ENCODE assay signal across 17 cellular contexts in the genomic region with DNA sequence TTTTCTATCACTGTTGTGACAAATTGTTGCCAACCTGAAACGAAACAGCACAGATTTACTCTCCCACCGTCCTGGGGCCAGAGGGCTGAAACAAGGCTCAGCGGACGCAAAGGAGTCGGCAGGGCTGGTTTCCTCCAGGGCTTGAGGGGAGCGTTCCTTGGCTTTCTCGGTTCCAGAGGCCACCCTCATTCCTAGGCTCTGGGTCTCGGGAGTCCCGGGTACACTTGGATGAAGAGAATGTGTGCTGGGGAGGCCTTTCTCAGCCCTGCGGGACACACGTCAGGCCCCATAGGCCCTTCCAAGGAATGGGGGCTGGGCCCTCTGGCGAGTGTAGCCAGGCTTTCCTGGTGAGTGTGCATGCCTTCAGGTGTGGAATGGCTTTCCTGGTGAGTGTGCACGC.
DNase-seq lines count a peak whose midpoint lies in the region; ATAC-seq and TF ChIP-seq lines count a peak whose summit lies in the region.
"Had no signal": no experiment of that assay in that cellular context is flagged by ENCODE, and none has a peak within 500 bp of the region (broad histone marks: within the 10 kb centered on the region; RNA-seq: fewer than 3 reads in every experiment).

No MANE protein-coding gene starts in this region.

- no peak overlapping the region for H3K4me3 Mint-ChIP-seq in activated naive CD8-positive, alpha-beta T cell treated with anti-CD3 and anti-CD28 coated beads, Interleukin-2, amount 10 ng/mL, durations not matched to agents 7 days and 5 days
- no peak overlapping the region for H3K4me3 Mint-ChIP-seq in activated naive CD8-positive, alpha-beta T cell treated with anti-CD3 and anti-CD28 coated beads, Interleukin-2, amount 50 U/mL, for 24 hours
- no peak overlapping the region for H3K4me3 Mint-ChIP-seq in activated B cell treated with CpG ODN at 0.5 μM for 24 hours

- CTCF ChIA-PET in activated B cell treated with CpG ODN at 0.5 μM for 24 hours (lab: Charles Lee) = no interaction called here

- H3K27me3 ChIP-seq in left lung = no peaks in the 10 kb centered on the region
- H3K27me3 ChIP-seq in spleen (replicated peaks in 1 of 7) = no peaks in the 10 kb centered on the region
- H3K27me3 ChIP-seq: BLaER1 treated with 17β-estradiol and CSF1 and Interleukin-3, amounts not matched to agents 10 nM and 100 nM had no signal

- H3K36me3 Mint-ChIP-seq in activated naive CD8-positive, alpha-beta T cell treated with anti-CD3 and anti-CD28 coated beads, Interleukin-2, amount 10 ng/mL, durations not matched to agents 7 days and 5 days = no peaks in the 10 kb centered on the region
- H3K36me3 Mint-ChIP-seq in activated naive CD8-positive, alpha-beta T cell treated with anti-CD3 and anti-CD28 coated beads, Interleukin-2, amount 50 U/mL, for 24 hours (ENCODE audit: low read depth) = no peaks in the 10 kb centered on the region
- no peaks in the 10 kb centered on the region for H3K36me3 Mint-ChIP-seq in activated B cell treated with CpG ODN at 0.5 μM for 24 hours (ENCODE audit: low read depth)

- no peaks in the 10 kb centered on the region for H3K4me1 Mint-ChIP-seq in activated naive CD8-positive, alpha-beta T cell treated with anti-CD3 and anti-CD28 coated beads, Interleukin-2, amount 10 ng/mL, durations not matched to agents 7 days and 5 days
- H3K4me1 Mint-ChIP-seq in activated naive CD8-positive, alpha-beta T cell treated with anti-CD3 and anti-CD28 coated beads, Interleukin-2, amount 50 U/mL, for 24 hours = no peaks in the 10 kb centered on the region
- no peaks in the 10 kb centered on the region for H3K4me1 Mint-ChIP-seq in activated B cell treated with CpG ODN at 0.5 μM for 24 hours

- POLR2A ChIA-PET in activated naive CD8-positive, alpha-beta T cell treated with anti-CD3 and anti-CD28 coated beads, Interleukin-2, amount 10 ng/mL, durations not matched to agents 7 days and 5 days (lab: Charles Lee) = no interaction called here
- POLR2A ChIA-PET in activated B cell treated with CpG ODN at 0.5 μM for 24 hours (lab: Charles Lee) = no interaction called here

- H3K36me3 ChIP-seq in left lung (no peaks in the 10 kb centered on the region), spleen (no peaks in the 10 kb centered on the region)
- H3K36me3 ChIP-seq: BLaER1 treated with 17β-estradiol and CSF1 and Interleukin-3, amounts not matched to agents 10 nM and 100 nM had no signal

- H3K27ac Mint-ChIP-seq in activated naive CD8-positive, alpha-beta T cell treated with anti-CD3 and anti-CD28 coated beads, Interleukin-2, amount 10 ng/mL, durations not matched to agents 7 days and 5 days = no peak overlapping the region
- H3K27ac Mint-ChIP-seq in activated naive CD8-positive, alpha-beta T cell treated with anti-CD3 and anti-CD28 coated beads, Interleukin-2, amount 50 U/mL, for 24 hours = no peak overlapping the region
- no peak overlapping the region for H3K27ac Mint-ChIP-seq in activated B cell treated with CpG ODN at 0.5 μM for 24 hours

- H3K4me1 ChIP-seq in left lung (peaks cover 0 to 4% of the 10 kb centered on the region in 2 donors), spleen (peaks cover 0 to 18% (median 8%) of the 10 kb centered on the region in 6 donors)

- DNase-seq in activated naive CD8-positive, alpha-beta T cell treated with anti-CD3 and anti-CD28 coated beads, Interleukin-2, amount 10 ng/mL, durations not matched to agents 7 days and 5 days = peak; percentile 16
- no peak for DNase-seq in activated naive CD8-positive, alpha-beta T cell treated with anti-CD3 and anti-CD28 coated beads, Interleukin-2, amount 50 U/mL, for 24 hours
- DNase-seq in activated B cell treated with CpG ODN at 0.5 μM for 24 hours (peak; percentile 2), left lung (peak; percentile 9 to 49), spleen (peak; percentile 41), cerebellar nuclear complex (lab: John Stamatoyannopoulos, UW) (no peak)
- DNase-seq: MM.1S, NCI-H1092, NCI-H146, NCI-H2029 treated with DMSO at 0.1 percent for 48 hours, NCI-H2171 treated with DMSO at 0.1 percent for 48 hours, NCI-H446, NCI-H69, SHP77 had no signal

- 80 to 95% (median 92%) methylated on average over 12 to 13 of the region's 13 CpGs for WGBS in spleen, 5 donors

- H3K4me3 ChIP-seq in left lung = no peak overlapping the region
- no peak overlapping the region for H3K4me3 ChIP-seq in spleen
- H3K4me3 ChIP-seq: BLaER1 treated with 17β-estradiol and CSF1 and Interleukin-3, amounts not matched to agents 10 nM and 100 nM had no signal

- intact Hi-C loops in activated B cell treated with CpG ODN at 0.5 μM for 24 hours (cut with micrococcal nuclease) (no loop called here), left lung (cut with DNase I) (no loop called here), spleen (cut with DNase I; ENCODE audit: low total_unique reads) (no loop called here)

- H3K27me3 Mint-ChIP-seq in activated naive CD8-positive, alpha-beta T cell treated with anti-CD3 and anti-CD28 coated beads, Interleukin-2, amount 10 ng/mL, durations not matched to agents 7 days and 5 days = no peaks in the 10 kb centered on the region
- H3K27me3 Mint-ChIP-seq in activated naive CD8-positive, alpha-beta T cell treated with anti-CD3 and anti-CD28 coated beads, Interleukin-2, amount 50 U/mL, for 24 hours = no peaks in the 10 kb centered on the region
- no peaks in the 10 kb centered on the region for H3K27me3 Mint-ChIP-seq in activated B cell treated with CpG ODN at 0.5 μM for 24 hours

- ATAC-seq in activated naive CD8-positive, alpha-beta T cell treated with anti-CD3 and anti-CD28 coated beads, Interleukin-2, amount 10 ng/mL, durations not matched to agents 7 days and 5 days (ENCODE audit: low read depth) = no peak
- no peak for ATAC-seq in activated naive CD8-positive, alpha-beta T cell treated with anti-CD3 and anti-CD28 coated beads, Interleukin-2, amount 50 U/mL, for 24 hours
- ATAC-seq in activated B cell treated with CpG ODN at 0.5 μM for 24 hours (ENCODE audit: low read depth) (no peak), left lung (no peak), GM21723 (IDR thresholded peaks at IDR 0.05; ENCODE audit: unreplicated experiment) (no peak)
- ATAC-seq: Panc1 had no signal

- TF ChIP-seq POLR2A in spleen (IDR thresholded peaks at IDR 0.05) = no peak

- no peak for TF ChIP-seq CTCF in activated B cell treated with CpG ODN at 0.5 μM for 24 hours (IDR thresholded peaks at IDR 0.05)
- TF ChIP-seq CTCF in left lung (IDR thresholded peaks at IDR 0.05) = no peak
- no peak for TF ChIP-seq CTCF in spleen (IDR thresholded peaks at IDR 0.05 in 8 of 11, conservative IDR thresholded peaks at IDR 0.05 in 3 of 11)

- H3K9me3 ChIP-seq in left lung (no peaks in the 10 kb centered on the region), spleen (no peaks in the 10 kb centered on the region)
- H3K9me3 ChIP-seq: BLaER1 treated with 17β-estradiol and CSF1 and Interleukin-3, amounts not matched to agents 10 nM and 100 nM had no signal

- H3K27ac ChIP-seq in left lung (no peak overlapping the region), spleen (no peak overlapping the region)
- H3K27ac ChIP-seq: BLaER1 treated with 17β-estradiol and CSF1 and Interleukin-3, amounts not matched to agents 10 nM and 100 nM had no signal

- no peaks in the 10 kb centered on the region for H3K9me3 Mint-ChIP-seq in activated naive CD8-positive, alpha-beta T cell treated with anti-CD3 and anti-CD28 coated beads, Interleukin-2, amount 10 ng/mL, durations not matched to agents 7 days and 5 days
- H3K9me3 Mint-ChIP-seq in activated naive CD8-positive, alpha-beta T cell treated with anti-CD3 and anti-CD28 coated beads, Interleukin-2, amount 50 U/mL, for 24 hours = no peaks in the 10 kb centered on the region
- H3K9me3 Mint-ChIP-seq in activated B cell treated with CpG ODN at 0.5 μM for 24 hours = no peaks in the 10 kb centered on the region

Comparison
In these comparisons a context has a peak if more than half of its experiments do, and no peak if none do; other contexts are left out.
1. DNase-seq: peak in activated naive CD8-positive, alpha-beta T cell treated with anti-CD3 and anti-CD28 coated beads, Interleukin-2, amount 10 ng/mL, durations not matched to agents 7 days and 5 days (single experiment), activated B cell treated with CpG ODN at 0.5 μM for 24 hours (single experiment), left lung (2 of 2) and spleen (single experiment); none in activated naive CD8-positive, alpha-beta T cell treated with anti-CD3 and anti-CD28 coated beads, Interleukin-2, amount 50 U/mL, for 24 hours (single experiment) and cerebellar nuclear complex (0 of 2).